Comparison of ENCODE assay signal across 8 cellular contexts in genomic region chr7:97871659-97872024, GRCh38. TPM values are rescaled to one million over a fixed set of nuclear protein-coding genes. Genes with fewer than 3 reads are reported as not detected.
DNase-seq lines count a peak whose midpoint lies in the region; ATAC-seq, FAIRE-seq and TF ChIP-seq lines count a peak whose summit lies in the region.

No MANE protein-coding gene starts in this region.

- H3K9me3 ChIP-seq in A549, result no peaks in the 10 kb centered on the region
- no peaks in the 10 kb centered on the region for H3K9me3 ChIP-seq in psoas muscle

- H3K4me3 Mint-ChIP-seq in activated CD8-positive, alpha-beta T cell treated with anti-CD3 and anti-CD28 coated beads for 36 hours, result peak overlapping the region; percentile 89

- H3K4me1 ChIP-seq in A549 (peaks cover 18% of the 10 kb centered on the region; the same call in 2 of the 3 replicates), psoas muscle (no peaks in the 10 kb centered on the region)

- TF ChIP-seq POLR2A in A549 (IDR thresholded peaks at IDR 0.05; ENCODE audit: low read length), result no peak

- POLR2A ChIA-PET in A549 (lab: Yijun Ruan, JAX), result interaction anchor here (0.6 to 2.0 kb wide), 4 partner anchors 8 to 754 kb away, joined by 3 to 22 read pairs (median 8); partner anchors contain the start of gene SDHAF3
- POLR2A ChIA-PET in activated CD8-positive, alpha-beta T cell treated with anti-CD3 and anti-CD28 coated beads for 36 hours (lab: Charles Lee), result interaction anchor here (0.6 to 1.1 kb wide), 2 partner anchors 8 to 754 kb away, joined by 3 to 5 read pairs; partner anchors contain the start of gene SDHAF3

- TF ChIP-seq EP300 in A549 (IDR thresholded peaks at IDR 0.05), result no peak

- H3K4me1 Mint-ChIP-seq in activated CD8-positive, alpha-beta T cell treated with anti-CD3 and anti-CD28 coated beads for 36 hours (ENCODE audit: low read depth), result peaks cover 21% of the 10 kb centered on the region

- TF ChIP-seq CTCF in A549 (IDR thresholded peaks at IDR 0.05) (no peak), psoas muscle (IDR thresholded peaks at IDR 0.05) (no peak)
- no peak for TF ChIP-seq CTCF in activated CD8-positive, alpha-beta T cell treated with anti-CD3 and anti-CD28 coated beads for 36 hours (IDR thresholded peaks at IDR 0.05)

- ATAC-seq in A549 (peak; percentile 54), GM18867 (IDR thresholded peaks at IDR 0.05; ENCODE audit: unreplicated experiment) (peak; percentile 24), psoas muscle (peak in 2 of 4 donors; percentile 14 to 28)
- ATAC-seq in activated CD8-positive, alpha-beta T cell treated with anti-CD3 and anti-CD28 coated beads for 36 hours, result peak; percentile 19

- no peak for DNase-seq in A549 (ENCODE audit: low read depth in 1 of 2, low spot score in 1 of 2)
- DNase-seq in HuH-7 (ENCODE audit: low spot score), result peak; percentile 21
- DNase-seq in activated CD8-positive, alpha-beta T cell treated with anti-CD3 and anti-CD28 coated beads for 36 hours, result peak; percentile 51
- peak; percentile 2 for DNase-seq in glomerular visceral epithelial cell (ENCODE audit: extremely low spot score)
- no peak for DNase-seq in psoas muscle
- no peak for DNase-seq in DMS114 treated with DMSO at 0.1 percent for 48 hours (lab: John Stamatoyannopoulos, UW; ENCODE audit: unreplicated experiment)
- no peak for DNase-seq in MV-4-11 (lab: John Stamatoyannopoulos, UW)

- no peak for FAIRE-seq in A549 (lab: Jason Lieb, UNC)

- H3K4me3 ChIP-seq in A549 (peak overlapping the region; percentile 81), psoas muscle (peak overlapping the region; percentile 71)

- H3K9me3 Mint-ChIP-seq in activated CD8-positive, alpha-beta T cell treated with anti-CD3 and anti-CD28 coated beads for 36 hours, result no peaks in the 10 kb centered on the region

- H3K36me3 Mint-ChIP-seq in activated CD8-positive, alpha-beta T cell treated with anti-CD3 and anti-CD28 coated beads for 36 hours (ENCODE audit: low read depth), result peaks cover 29% of the 10 kb centered on the region

- no peak for TF ChIP-seq RAD21 in A549 (conservative IDR thresholded peaks at IDR 0.05 in 1 of 2, IDR thresholded peaks at IDR 0.05 in 1 of 2)

- peak overlapping the region; percentile 86 for H3K4me2 ChIP-seq in A549

- CTCF ChIA-PET in A549 (lab: Yijun Ruan, JAX), result interaction anchor here (0.6 to 1.5 kb wide), 6 partner anchors 14 to 143 kb away, joined by 3 to 4 read pairs (median 3); no protein-coding TSS in a partner anchor
- CTCF ChIA-PET in activated CD8-positive, alpha-beta T cell treated with anti-CD3 and anti-CD28 coated beads for 36 hours (lab: Charles Lee), result interaction anchor here (1.5 kb wide), 1 partner anchor 56 kb away, joined by 3 read pairs; no protein-coding TSS in a partner anchor

- intact Hi-C loops in activated CD8-positive, alpha-beta T cell treated with anti-CD3 and anti-CD28 coated beads for 36 hours (cut with micrococcal nuclease), result no loop called here
- intact Hi-C loops in psoas muscle (cut with DNase I), result no loop called here

- H3K27me3 ChIP-seq in psoas muscle (ENCODE audit: insufficient read depth in 3 of 3, low read length in 2 of 3), result no peaks in the 10 kb centered on the region

- H3K27ac ChIP-seq in A549 (peak overlapping the region; percentile 93 to 96), psoas muscle (no peak overlapping the region)

- H3K36me3 ChIP-seq in psoas muscle (ENCODE audit: insufficient read depth in 1 of 2, low read depth in 1 of 2), result no peaks in the 10 kb centered on the region

- no peaks in the 10 kb centered on the region for H3K27me3 Mint-ChIP-seq in activated CD8-positive, alpha-beta T cell treated with anti-CD3 and anti-CD28 coated beads for 36 hours

- H3K27ac Mint-ChIP-seq in activated CD8-positive, alpha-beta T cell treated with anti-CD3 and anti-CD28 coated beads for 36 hours, result peak overlapping the region; percentile 92

- 2% methylated on average over 20 of the region's 21 CpGs for WGBS in A549 (ENCODE audit: missing lambda C conversion rate)
- 7 to 9% (median 8%) methylated on average over 21 of the region's 21 CpGs for WGBS in psoas muscle, 3 donors

TF ChIP-seq in A549, 52 proteins besides CTCF, POLR2A, EP300 and RAD21:
- no peak for TF ChIP-seq HEYL (CRISPR knock-in tag; IDR thresholded peaks at IDR 0.05)
- no peak for TF ChIP-seq RFX5 (IDR thresholded peaks at IDR 0.05)
- no peak for TF ChIP-seq USF2 (IDR thresholded peaks at IDR 0.05)
- TF ChIP-seq TFCP2L1 (CRISPR knock-in tag; IDR thresholded peaks at IDR 0.05), result no peak
- no peak for TF ChIP-seq CEBPB (IDR thresholded peaks at IDR 0.05)
- no peak for TF ChIP-seq HOXB5 (CRISPR knock-in tag; IDR thresholded peaks at IDR 0.05)
- TF ChIP-seq SREBF2 (IDR thresholded peaks at IDR 0.05), result no peak
- no peak for TF ChIP-seq ELK1 (IDR thresholded peaks at IDR 0.05; ENCODE audit: low read depth, low read length)
- TF ChIP-seq JUN (IDR thresholded peaks at IDR 0.05), result no peak
- TF ChIP-seq PHF8 (IDR thresholded peaks at IDR 0.05; ENCODE audit: borderline replicate concordance, low read depth), result no peak
- TF ChIP-seq ZSCAN20 (CRISPR knock-in tag; IDR thresholded peaks at IDR 0.05), result no peak
- TF ChIP-seq MAZ (IDR thresholded peaks at IDR 0.05; ENCODE audit: borderline replicate concordance, low read depth, low read length), result no peak
- no peak for TF ChIP-seq GATA3 (IDR thresholded peaks at IDR 0.05; ENCODE audit: borderline replicate concordance)
- TF ChIP-seq RNF2 (IDR thresholded peaks at IDR 0.05; ENCODE audit: borderline replicate concordance, low read depth), result no peak
- TF ChIP-seq ZNF302 (CRISPR knock-in tag; IDR thresholded peaks at IDR 0.05), result no peak
- no peak for TF ChIP-seq EHF (CRISPR knock-in tag; IDR thresholded peaks at IDR 0.05)
- no peak for TF ChIP-seq POLR2AphosphoS2 (conservative IDR thresholded peaks at IDR 0.05; ENCODE audit: low read length)

RNA-seq across cellular contexts. Expression of gene ASNS, which starts 0.6 kb away (rescaled TPM):
- polyA plus RNA-seq in A549 (2011; rRNA removed) (98.7 and 115 TPM in 2 replicates), A549 (2017; fragmentation: RNase III; extraction: RNeasy Plus Mini Kit Qiagen cat#74134 plus additional on column Dnase treatment) (55.9 to 73.7 TPM (median 55.9 TPM) in 3 replicates), psoas muscle (1 to 10 TPM; 4.4 to 8.5 (median 6.8) TPM)
- polyA plus RNA-seq in A549 (2012; cell fraction: cytosol; rRNA removed), result 18.9 and 19.9 TPM in 2 replicates
- 44.3 and 45.5 TPM in 2 replicates for polyA plus RNA-seq in A549 (2012; cell fraction: nucleus; rRNA removed)
- polyA minus RNA-seq in A549 (2011; rRNA and poly(A)+ RNA removed), result 70.3 and 76.8 TPM in 2 replicates
- 100 to 1,000 TPM; 226 to 229 TPM for total RNA-seq in activated CD8-positive, alpha-beta T cell treated with anti-CD3 and anti-CD28 coated beads for 36 hours
- total RNA-seq in psoas muscle, result 10 to 100 TPM in 2 of 4 donors, 1 to 10 TPM in 2; 2.9 to 18.0 (median 9.5) TPM

Comparison
In these comparisons a context has a peak if more than half of its experiments do, and no peak if none do; other contexts are left out.
1. DNase-seq: peak in HuH-7 (single experiment), activated CD8-positive, alpha-beta T cell treated with anti-CD3 and anti-CD28 coated beads for 36 hours (single experiment) and glomerular visceral epithelial cell (single experiment); none in A549 (0 of 2), psoas muscle (0 of 2), DMS114 treated with DMSO at 0.1 percent for 48 hours (single experiment) and MV-4-11 (single experiment).
2. RNA of gene ASNS, which starts 0.6 kb away (total RNA-seq): 226 to 229 TPM in activated CD8-positive, alpha-beta T cell treated with anti-CD3 and anti-CD28 coated beads for 36 hours; 2.9 to 18.0 TPM in psoas muscle; every median in the first group is over 10 times any median in the second.